17 cellular contexts compared by ENCODE assay signal in genomic region chr2:207111757-207112156, GRCh38.
"Had no signal": no experiment of that assay in that cellular context is flagged by ENCODE, and none has a peak within 500 bp of the region (broad histone marks: within the 10 kb centered on the region; RNA-seq: fewer than 3 reads in every experiment).

No MANE protein-coding gene starts in this region.

- H3K36me3 ChIP-seq: breast epithelium, transverse colon, uterus had no signal

- DNase-seq: activated CD4-positive, alpha-beta memory T cell treated with anti-CD3 and anti-CD28 coated beads, Interleukin-2, amount 10 ng/mL, durations not matched to agents 7 days and 5 days; activated CD4-positive, alpha-beta T cell treated with anti-CD3 and anti-CD28 coated beads for 48 hours; activated CD4-positive, CD25-positive, alpha-beta regulatory T cell; activated CD8-positive, alpha-beta memory T cell treated with anti-CD3 and anti-CD28 coated beads, Interleukin-2, amount 10 ng/mL, durations not matched to agents 7 days and 5 days; activated naive CD4-positive, alpha-beta T cell treated with Interleukin-2 at 50 U/mL for 16 hours; cerebellar nuclear complex; effector CD8-positive, alpha-beta T cell; esophagus squamous epithelium; left colon; nucleus accumbens; stimulated activated naive CD4-positive, alpha-beta T cell; T1000; transverse colon; uterus had no signal

- H3K4me3 ChIP-seq: ascending aorta, breast epithelium, esophagus squamous epithelium, lung, transverse colon, uterus had no signal

- H3K9me3 ChIP-seq: ascending aorta, breast epithelium, esophagus squamous epithelium, transverse colon, uterus had no signal

- H3K4me1 ChIP-seq: breast epithelium, uterus had no signal

- H3K27me3 ChIP-seq: ascending aorta, breast epithelium, esophagus squamous epithelium, transverse colon, uterus had no signal

- H3K27ac ChIP-seq: ascending aorta, breast epithelium, transverse colon, uterus had no signal
